ENCODE assay signal across 15 cellular contexts in genomic region chr18:24006731-24007308, GRCh38.
"Had no signal": no experiment of that assay in that cellular context is flagged by ENCODE, and none has a peak within 500 bp of the region (broad histone marks: within the 10 kb centered on the region; RNA-seq: fewer than 3 reads in every experiment).

No MANE protein-coding gene starts in this region.

- H3K9me3 Mint-ChIP-seq: activated T-helper 2 cell treated with anti-CD3 and anti-CD28 coated beads, Interferon-gamma antibody, Interleukin-2, Interleukin-4, amounts not matched to agents 10 μg/mL and 5 μg/mL and 100 μg/mL, durations not matched to agents 14 hours and 24 hours and 36 hours; neural progenitor cell had no signal

- H3K27me3 ChIP-seq: dorsolateral prefrontal cortex, gastroesophageal sphincter, ovary, sigmoid colon had no signal

- H3K36me3 ChIP-seq: brain microvascular endothelial cell, gastroesophageal sphincter, neural progenitor cell, ovary, sigmoid colon had no signal

- ATAC-seq: gastroesophageal sphincter, left ventricle myocardium superior had no signal

- H3K4me1 ChIP-seq: gastroesophageal sphincter, neural progenitor cell, sigmoid colon had no signal

- H3K4me3 Mint-ChIP-seq: neural progenitor cell had no signal

- DNase-seq: activated CD4-positive, alpha-beta T cell treated with anti-CD3 and anti-CD28 coated beads for 4 hours; activated naive CD4-positive, alpha-beta T cell treated with anti-CD3 and anti-CD28 coated beads, Interleukin-2, amount 50 U/mL, for 16 hours; amniotic stem cell; brain microvascular endothelial cell; dorsolateral prefrontal cortex; left ventricle myocardium superior; ovary; sigmoid colon; stimulated activated naive CD4-positive, alpha-beta T cell treated with Interleukin-2 at 50 U/mL for 16 hours; SW 1271; T-helper 9 cell; trophoblast cell had no signal

- H3K9ac ChIP-seq: neural progenitor cell had no signal

- H3K27ac Mint-ChIP-seq: activated T-helper 2 cell treated with anti-CD3 and anti-CD28 coated beads, Interferon-gamma antibody, Interleukin-2, Interleukin-4, amounts not matched to agents 10 μg/mL and 5 μg/mL and 100 μg/mL, durations not matched to agents 14 hours and 24 hours and 36 hours; neural progenitor cell had no signal

- H3K27ac ChIP-seq: brain microvascular endothelial cell, dorsolateral prefrontal cortex, gastroesophageal sphincter, neural progenitor cell, ovary, sigmoid colon had no signal

- H2AFZ ChIP-seq: neural progenitor cell had no signal

- H3K4me3 ChIP-seq: dorsolateral prefrontal cortex, gastroesophageal sphincter, neural progenitor cell, ovary, sigmoid colon had no signal

- H3K36me3 Mint-ChIP-seq: neural progenitor cell had no signal

- H3K4me2 ChIP-seq: neural progenitor cell had no signal

- H3K9me3 ChIP-seq: gastroesophageal sphincter, ovary, sigmoid colon had no signal

- H3K4me1 Mint-ChIP-seq: neural progenitor cell had no signal
